In genomic region chr16:28326881-28327610, GRCh38 we compare ENCODE assay signal across 8 cellular contexts. TPM values are rescaled to one million over a fixed set of nuclear protein-coding genes. Genes with fewer than 3 reads are reported as not detected.
A peak's percentile ranks its signal among the peaks of the same experiment; 100 is the strongest.
DNase-seq lines count a peak whose midpoint lies in the region; ATAC-seq, FAIRE-seq and TF ChIP-seq lines count a peak whose summit lies in the region.

No MANE protein-coding gene starts in this region.

- H3K27ac Mint-ChIP-seq in nephron = no peak overlapping the region

- H3K4me1 ChIP-seq in A673 (ENCODE audit: insufficient read depth, low read length, poor library complexity, severe bottlenecking) = no peaks in the 10 kb centered on the region

- no peak for FAIRE-seq in GM18507 (lab: Jason Lieb, UNC)

- no peak overlapping the region for H3K4me3 ChIP-seq in A673 (ENCODE audit: low read depth, low read length, poor library complexity, severe bottlenecking)

- POLR2A ChIA-PET in A673 (lab: Charles Lee; ENCODE audit: low non-redundant PET) = no interaction called here

- no peak overlapping the region for H3K27ac ChIP-seq in A673 (ENCODE audit: low read depth, low read length, poor library complexity, severe bottlenecking)

- no peaks in the 10 kb centered on the region for H3K27me3 ChIP-seq in A673 (replicated peaks; ENCODE audit: insufficient read depth, low read depth, low read length, poor library complexity)

- CTCF ChIA-PET in A673 (lab: Charles Lee) = interaction anchor here (0.5 kb wide), 1 partner anchor 52 kb away, joined by 3 read pairs; no protein-coding TSS in a partner anchor

- DNase-seq in A673 (ENCODE audit: low spot score) (peak; percentile 73), GM18507 (ENCODE audit: extremely low spot score, insufficient read length, low read depth) (peak; percentile 57), NOMO-1 (lab: John Stamatoyannopoulos, UW; ENCODE audit: unreplicated experiment in 2 of 2) (peak; percentile 64 to 68), superior temporal gyrus (ENCODE audit: extremely low spot score) (peak; percentile 63)
- DNase-seq in activated CD8-positive, alpha-beta memory T cell treated with anti-CD3 and anti-CD28 coated beads, Interleukin-2, amount 50 U/mL, for 4 hours = peak; percentile 74

- H3K4me1 Mint-ChIP-seq in nephron = no peaks in the 10 kb centered on the region

- no peaks in the 10 kb centered on the region for H3K9me3 Mint-ChIP-seq in nephron

- no peak overlapping the region for H3K4me3 Mint-ChIP-seq in nephron

- no TSS peak for BruUV-seq in A673 (replicated peaks; lab: Mats Ljungman, UMichigan)

- TF ChIP-seq CTCF in A673 (conservative IDR thresholded peaks at IDR 0.05; ENCODE audit: low read depth, low read length) (peak; percentile 92), nephron (IDR thresholded peaks at IDR 0.05; ENCODE audit: unreplicated experiment in 3 of 3) (peak; percentile 54 to 66 (median 57))

- intact Hi-C loops in A673 (cut with micrococcal nuclease; ENCODE audit: unreplicated experiment) = no loop called here

- H3K36me3 ChIP-seq in A673 (ENCODE audit: insufficient read depth, low read length, poor library complexity, severe bottlenecking) = no peaks in the 10 kb centered on the region

- no peaks in the 10 kb centered on the region for H3K9me3 ChIP-seq in A673 (ENCODE audit: low read depth, low read length, poor library complexity, severe bottlenecking)

- ATAC-seq in esophagus mucosa = peak; percentile 44
- ATAC-seq in HG02763 (IDR thresholded peaks at IDR 0.05; ENCODE audit: unreplicated experiment) = no peak

- no peaks in the 10 kb centered on the region for H3K27me3 Mint-ChIP-seq in nephron (ENCODE audit: low read depth)

- peaks cover 4% of the 10 kb centered on the region for H3K36me3 Mint-ChIP-seq in nephron (ENCODE audit: low read depth)

RNA-seq across cellular contexts. Expression of gene SBK1, which starts 34.7 kb away (rescaled TPM):
- total RNA-seq in A673 (2021) = 22.2 and 26.8 TPM in 2 replicates
- 0.52 TPM for total RNA-seq in esophagus mucosa

RNA-seq across cellular contexts. Expression of gene NPIPB6, which starts 36.3 kb away (rescaled TPM):
- total RNA-seq in A673 (2021) (1.6 and 2.6 TPM in 2 replicates), esophagus mucosa (1.00 TPM)

Comparison
In these comparisons a context has a peak if more than half of its experiments do, and no peak if none do; other contexts are left out.
1. RNA of gene SBK1, which starts 34.7 kb away (total RNA-seq): 22.2 to 26.8 TPM in A673; 0.52 TPM in esophagus mucosa (single experiment); every median in the first group is over 10 times any median in the second.
2. Peak in every context shown above with its lines, with median percentiles within 50 percentile points of each other: DNase-seq.